In genomic region chr10:72096115-72097000, GRCh38 we compare ENCODE assay signal across 3 cellular contexts.
TF ChIP-seq lines count a peak whose summit lies in the region.

No MANE protein-coding gene starts in this region.

TF ChIP-seq in A549, 52 proteins besides CTCF, POLR2A, EP300 and RAD21 (continued from another document and continues in another):
- TF ChIP-seq HMGXB4 (CRISPR knock-in tag; IDR thresholded peaks at IDR 0.05; ENCODE audit: borderline replicate concordance) (no peak), ATOH8 (CRISPR knock-in tag; IDR thresholded peaks at IDR 0.05; ENCODE audit: low read depth) (no peak), CHD4 (IDR thresholded peaks at IDR 0.05; ENCODE audit: borderline replicate concordance) (no peak), MAFK (IDR thresholded peaks at IDR 0.05; ENCODE audit: partially characterized antibody) (peak; percentile 84), TP53 (CRISPR knock-in tag; IDR thresholded peaks at IDR 0.05) (no peak), JUN (IDR thresholded peaks at IDR 0.05) (no peak), KDM1A (IDR thresholded peaks at IDR 0.05; ENCODE audit: low read depth) (no peak), RARB (CRISPR knock-in tag; IDR thresholded peaks at IDR 0.05) (no peak), HOXB13 (CRISPR knock-in tag; IDR thresholded peaks at IDR 0.05; ENCODE audit: low read depth) (no peak), MAX (IDR thresholded peaks at IDR 0.05) (peak; percentile 28; the same call in 1 of the 2 replicates), GATA3 (IDR thresholded peaks at IDR 0.05; ENCODE audit: borderline replicate concordance) (peak; percentile 56; the same call in 1 of the 2 replicates), CEBPB (IDR thresholded peaks at IDR 0.05) (no peak)
- TF ChIP-seq, protein P1, sequence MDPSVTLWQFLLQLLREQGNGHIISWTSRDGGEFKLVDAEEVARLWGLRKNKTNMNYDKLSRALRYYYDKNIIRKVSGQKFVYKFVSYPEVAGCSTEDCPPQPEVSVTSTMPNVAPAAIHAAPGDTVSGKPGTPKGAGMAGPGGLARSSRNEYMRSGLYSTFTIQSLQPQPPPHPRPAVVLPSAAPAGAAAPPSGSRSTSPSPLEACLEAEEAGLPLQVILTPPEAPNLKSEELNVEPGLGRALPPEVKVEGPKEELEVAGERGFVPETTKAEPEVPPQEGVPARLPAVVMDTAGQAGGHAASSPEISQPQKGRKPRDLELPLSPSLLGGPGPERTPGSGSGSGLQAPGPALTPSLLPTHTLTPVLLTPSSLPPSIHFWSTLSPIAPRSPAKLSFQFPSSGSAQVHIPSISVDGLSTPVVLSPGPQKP (IDR thresholded peaks at IDR 0.05; ENCODE audit: low read depth, low read length): no peak

TF ChIP-seq in GM23338, 12 proteins besides CTCF, POLR2A, EP300 and RAD21 (continued from another document and continues in another):
- TF ChIP-seq ZNF462 (CRISPR knock-in tag; IDR thresholded peaks at IDR 0.05) (no peak), EZH2phosphoT487 (IDR thresholded peaks at IDR 0.05; ENCODE audit: unreplicated experiment) (no peak), ZNF114 (CRISPR knock-in tag; IDR thresholded peaks at IDR 0.05) (no peak), JUNB (IDR thresholded peaks at IDR 0.05; ENCODE audit: unreplicated experiment) (no peak), EZH2 (IDR thresholded peaks at IDR 0.05; ENCODE audit: low read depth, unreplicated experiment) (no peak), STAT1 (IDR thresholded peaks at IDR 0.05; ENCODE audit: unreplicated experiment) (no peak), NANOG (IDR thresholded peaks at IDR 0.05; ENCODE audit: borderline replicate concordance) (no peak), POLR2AphosphoS5 (IDR thresholded peaks at IDR 0.05; ENCODE audit: low read depth) (no peak), CREB1 (CRISPR knock-in tag; IDR thresholded peaks at IDR 0.05; ENCODE audit: low read depth) (no peak)
- TF ChIP-seq, protein P2, sequence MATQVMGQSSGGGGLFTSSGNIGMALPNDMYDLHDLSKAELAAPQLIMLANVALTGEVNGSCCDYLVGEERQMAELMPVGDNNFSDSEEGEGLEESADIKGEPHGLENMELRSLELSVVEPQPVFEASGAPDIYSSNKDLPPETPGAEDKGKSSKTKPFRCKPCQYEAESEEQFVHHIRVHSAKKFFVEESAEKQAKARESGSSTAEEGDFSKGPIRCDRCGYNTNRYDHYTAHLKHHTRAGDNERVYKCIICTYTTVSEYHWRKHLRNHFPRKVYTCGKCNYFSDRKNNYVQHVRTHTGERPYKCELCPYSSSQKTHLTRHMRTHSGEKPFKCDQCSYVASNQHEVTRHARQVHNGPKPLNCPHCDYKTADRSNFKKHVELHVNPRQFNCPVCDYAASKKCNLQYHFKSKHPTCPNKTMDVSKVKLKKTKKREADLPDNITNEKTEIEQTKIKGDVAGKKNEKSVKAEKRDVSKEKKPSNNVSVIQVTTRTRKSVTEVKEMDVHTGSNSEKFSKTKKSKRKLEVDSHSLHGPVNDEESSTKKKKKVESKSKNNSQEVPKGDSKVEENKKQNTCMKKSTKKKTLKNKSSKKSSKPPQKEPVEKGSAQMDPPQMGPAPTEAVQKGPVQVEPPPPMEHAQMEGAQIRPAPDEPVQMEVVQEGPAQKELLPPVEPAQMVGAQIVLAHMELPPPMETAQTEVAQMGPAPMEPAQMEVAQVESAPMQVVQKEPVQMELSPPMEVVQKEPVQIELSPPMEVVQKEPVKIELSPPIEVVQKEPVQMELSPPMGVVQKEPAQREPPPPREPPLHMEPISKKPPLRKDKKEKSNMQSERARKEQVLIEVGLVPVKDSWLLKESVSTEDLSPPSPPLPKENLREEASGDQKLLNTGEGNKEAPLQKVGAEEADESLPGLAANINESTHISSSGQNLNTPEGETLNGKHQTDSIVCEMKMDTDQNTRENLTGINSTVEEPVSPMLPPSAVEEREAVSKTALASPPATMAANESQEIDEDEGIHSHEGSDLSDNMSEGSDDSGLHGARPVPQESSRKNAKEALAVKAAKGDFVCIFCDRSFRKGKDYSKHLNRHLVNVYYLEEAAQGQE (IDR thresholded peaks at IDR 0.05; ENCODE audit: unreplicated experiment): no peak

TF ChIP-seq in liver, 16 proteins besides CTCF, POLR2A, EP300 and RAD21 (continued from another document):
- TF ChIP-seq ZBTB33 (IDR thresholded peaks at IDR 0.05) (no peak), NR2F2 (IDR thresholded peaks at IDR 0.05) (no peak), FOXA1 (IDR thresholded peaks at IDR 0.05) (no peak), FOXA2 (IDR thresholded peaks at IDR 0.05) (no peak), GABPA (IDR thresholded peaks at IDR 0.05 in 1 of 2, conservative IDR thresholded peaks at IDR 0.05 in 1 of 2) (no peak), EGR1 (IDR thresholded peaks at IDR 0.05; ENCODE audit: low read depth in 2 of 2) (no peak), RXRA (IDR thresholded peaks at IDR 0.05) (peak in 1 of 2 donors; percentile 13), TAF1 (conservative IDR thresholded peaks at IDR 0.05) (no peak)
- TF ChIP-seq, protein P3, sequence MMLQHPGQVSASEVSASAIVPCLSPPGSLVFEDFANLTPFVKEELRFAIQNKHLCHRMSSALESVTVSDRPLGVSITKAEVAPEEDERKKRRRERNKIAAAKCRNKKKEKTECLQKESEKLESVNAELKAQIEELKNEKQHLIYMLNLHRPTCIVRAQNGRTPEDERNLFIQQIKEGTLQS (IDR thresholded peaks at IDR 0.05): no peak
